ENCODE assay signal across 15 cellular contexts in the genomic region with DNA sequence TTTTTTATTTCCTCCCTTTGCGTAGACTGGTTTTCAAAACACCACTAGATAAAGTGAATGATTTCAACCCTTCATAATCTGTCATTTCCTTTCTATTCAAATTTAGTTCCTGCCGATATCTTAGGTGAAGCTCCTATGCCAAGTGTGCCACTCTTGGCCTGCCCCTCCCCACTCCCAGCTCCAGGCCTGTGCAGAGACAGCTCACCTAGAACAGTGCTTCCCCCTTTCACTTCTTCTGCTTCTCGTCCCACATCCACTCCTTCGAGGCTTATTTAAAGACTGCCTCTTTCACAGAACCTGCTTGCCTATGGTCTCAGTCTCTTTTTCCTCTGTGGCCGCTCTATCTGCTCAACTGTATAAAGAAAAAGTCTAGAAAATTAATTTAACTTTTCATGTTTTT.
DNase-seq lines count a peak whose midpoint lies in the region; ATAC-seq and TF ChIP-seq lines count a peak whose summit lies in the region.
"Had no signal": no experiment of that assay in that cellular context is flagged by ENCODE, and none has a peak within 500 bp of the region (broad histone marks: within the 10 kb centered on the region; RNA-seq: fewer than 3 reads in every experiment).

No MANE protein-coding gene starts in this region.

- CTCF ChIA-PET in CD8-positive, alpha-beta memory T cell (lab: Charles Lee), result interaction anchor here (1.2 kb wide), 2 partner anchors 10 to 12 kb away, joined by 3 to 6 read pairs; no protein-coding TSS in a partner anchor

- peaks cover 37% of the 10 kb centered on the region for H3K4me1 ChIP-seq in CD8-positive, alpha-beta memory T cell (ENCODE audit: insufficient read depth, low read length)
- H3K4me1 ChIP-seq in KMS-11 (ENCODE audit: low read depth, poor library complexity, severe bottlenecking), result peaks cover 80% of the 10 kb centered on the region

- peak overlapping the region; percentile 62; the same call in 1 of the 2 replicates for H3K4me2 ChIP-seq in KMS-11
- H3K4me2 ChIP-seq: PC-9 had no signal

- POLR2A ChIA-PET in CD8-positive, alpha-beta memory T cell (lab: Charles Lee), result interaction anchor here (0.6 kb wide), 1 partner anchor 111 kb away, joined by 3 read pairs; no protein-coding TSS in a partner anchor

- peaks cover 24 to 32% (median 24%) of the 10 kb centered on the region in 3 donors for H3K4me1 Mint-ChIP-seq in CD8-positive, alpha-beta memory T cell
- H3K4me1 Mint-ChIP-seq in dendritic cell treated with granulocyte-macrophage colony-stimulating factor and Interleukin-4, amounts not matched to agents 40 ng/mL and 50 ng/mL, for 4 days (ENCODE audit: low read depth), result peaks cover 43% of the 10 kb centered on the region

- TF ChIP-seq CTCF in KMS-11 (conservative IDR thresholded peaks at IDR 0.05; ENCODE audit: low read depth, low read length), result no peak

- H3K79me2 ChIP-seq in KMS-11 (ENCODE audit: insufficient read depth, low read depth), result no peaks in the 10 kb centered on the region

- no peaks in the 10 kb centered on the region for H3K9me3 Mint-ChIP-seq in CD8-positive, alpha-beta memory T cell
- no peaks in the 10 kb centered on the region for H3K9me3 Mint-ChIP-seq in dendritic cell treated with granulocyte-macrophage colony-stimulating factor and Interleukin-4, amounts not matched to agents 40 ng/mL and 50 ng/mL, for 4 days
- H3K9me3 Mint-ChIP-seq: activated T-helper 2 cell treated with anti-CD3 and anti-CD28 coated beads, Interferon-gamma antibody, Interleukin-2, Interleukin-4, amounts not matched to agents 10 μg/mL and 5 μg/mL and 100 μg/mL, durations not matched to agents 14 hours and 24 hours and 36 hours had no signal

- intact Hi-C loops in dendritic cell treated with granulocyte-macrophage colony-stimulating factor and Interleukin-4, amounts not matched to agents 40 ng/mL and 50 ng/mL, for 4 days (cut with micrococcal nuclease), result no loop called here

- no peak overlapping the region for H3K27ac ChIP-seq in CD8-positive, alpha-beta memory T cell (ENCODE audit: low read depth, low read length)
- peak overlapping the region; percentile 88 for H3K27ac ChIP-seq in KMS-11
- H3K27ac ChIP-seq: PC-9 had no signal

- no peak overlapping the region for H2AFZ ChIP-seq in KMS-11 (ENCODE audit: low read depth)
- H2AFZ ChIP-seq: PC-9 had no signal

- no peaks in the 10 kb centered on the region for H4K20me1 ChIP-seq in KMS-11 (ENCODE audit: insufficient read depth)

- peak overlapping the region in 5 of 7 donors; percentile 9 to 66 (median 33) for H3K4me3 Mint-ChIP-seq in CD8-positive, alpha-beta memory T cell
- no peak overlapping the region for H3K4me3 Mint-ChIP-seq in dendritic cell treated with granulocyte-macrophage colony-stimulating factor and Interleukin-4, amounts not matched to agents 40 ng/mL and 50 ng/mL, for 4 days

- no peak overlapping the region for H3K4me3 ChIP-seq in CD8-positive, alpha-beta memory T cell (ENCODE audit: low read length)
- H3K4me3 ChIP-seq in KMS-11 (IDR thresholded peaks at IDR 0.05; ENCODE audit: insufficient read depth, low read depth, low read length), result no peak overlapping the region
- H3K4me3 ChIP-seq: PC-9, upper lobe of left lung had no signal

- H3K9ac ChIP-seq in KMS-11, result no peak overlapping the region

- H3K27me3 ChIP-seq in CD8-positive, alpha-beta memory T cell (ENCODE audit: insufficient read depth, low read length, poor library complexity, severe bottlenecking), result no peaks in the 10 kb centered on the region
- no peaks in the 10 kb centered on the region for H3K27me3 ChIP-seq in KMS-11 (ENCODE audit: insufficient read depth, low read depth)
- H3K27me3 ChIP-seq: upper lobe of left lung had no signal

- H3K27me3 Mint-ChIP-seq in CD8-positive, alpha-beta memory T cell, result no peaks in the 10 kb centered on the region
- H3K27me3 Mint-ChIP-seq in dendritic cell treated with granulocyte-macrophage colony-stimulating factor and Interleukin-4, amounts not matched to agents 40 ng/mL and 50 ng/mL, for 4 days, result no peaks in the 10 kb centered on the region

- H3K27ac Mint-ChIP-seq in CD8-positive, alpha-beta memory T cell, result peak overlapping the region; percentile 12 to 91 (median 74)
- H3K27ac Mint-ChIP-seq in dendritic cell treated with granulocyte-macrophage colony-stimulating factor and Interleukin-4, amounts not matched to agents 40 ng/mL and 50 ng/mL, for 4 days, result peak overlapping the region; percentile 84
- H3K27ac Mint-ChIP-seq: activated T-helper 2 cell treated with anti-CD3 and anti-CD28 coated beads, Interferon-gamma antibody, Interleukin-2, Interleukin-4, amounts not matched to agents 10 μg/mL and 5 μg/mL and 100 μg/mL, durations not matched to agents 14 hours and 24 hours and 36 hours had no signal

- ATAC-seq in HG02885 (IDR thresholded peaks at IDR 0.05; ENCODE audit: poor library complexity, unreplicated experiment), result no peak
- no peak for ATAC-seq in HG03378 (IDR thresholded peaks at IDR 0.05; ENCODE audit: unreplicated experiment)

- peaks cover 0 to 6% (median under 1%) of the 10 kb centered on the region in 3 donors for H3K36me3 Mint-ChIP-seq in CD8-positive, alpha-beta memory T cell
- no peaks in the 10 kb centered on the region for H3K36me3 Mint-ChIP-seq in dendritic cell treated with granulocyte-macrophage colony-stimulating factor and Interleukin-4, amounts not matched to agents 40 ng/mL and 50 ng/mL, for 4 days (ENCODE audit: low read depth)

- no peak for DNase-seq in CD8-positive, alpha-beta memory T cell
- DNase-seq in pons (ENCODE audit: low spot score), result peak; percentile 54
- no peak for DNase-seq in DMS153 treated with DMSO at 0.1 percent for 48 hours (lab: John Stamatoyannopoulos, UW; ENCODE audit: unreplicated experiment)
- DNase-seq in midbrain (lab: John Stamatoyannopoulos, UW), result no peak
- DNase-seq: foreskin fibroblast, kidney glomerular epithelial cell, NCI-H2081 treated with DMSO at 0.1 percent for 48 hours, PC-9, retina, upper lobe of left lung had no signal

- no peaks in the 10 kb centered on the region for H3K9me3 ChIP-seq in CD8-positive, alpha-beta memory T cell (ENCODE audit: low read length)
- H3K9me3 ChIP-seq: upper lobe of left lung had no signal

- H3K36me3 ChIP-seq in CD8-positive, alpha-beta memory T cell (ENCODE audit: insufficient read depth, low read length), result no peaks in the 10 kb centered on the region
- no peaks in the 10 kb centered on the region for H3K36me3 ChIP-seq in KMS-11 (ENCODE audit: insufficient read depth)
- H3K36me3 ChIP-seq: upper lobe of left lung had no signal
